In the genomic region with DNA sequence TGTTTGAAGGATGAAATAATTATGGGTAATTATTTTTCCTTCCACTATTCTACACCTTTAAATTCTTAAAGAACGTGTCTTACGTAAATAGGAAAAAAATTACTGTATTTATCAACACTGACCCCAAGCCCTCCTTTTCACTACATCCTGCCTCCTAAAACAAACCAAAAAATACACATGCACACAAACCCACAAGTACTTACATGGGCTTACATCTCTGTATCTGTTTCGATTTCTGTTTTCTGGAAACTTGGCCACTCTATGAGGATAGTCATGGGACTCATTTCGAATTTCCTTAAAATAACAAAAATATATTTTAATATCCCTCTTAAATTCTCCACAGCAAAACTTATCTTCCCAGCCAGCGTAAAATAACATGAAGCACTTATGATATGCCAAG, we compare ENCODE assay signal across 25 cellular contexts. TPM values are rescaled to one million over a fixed set of nuclear protein-coding genes. Genes with fewer than 3 reads are reported as not detected.
DNase-seq lines count a peak whose midpoint lies in the region; ATAC-seq, FAIRE-seq and TF ChIP-seq lines count a peak whose summit lies in the region.
"Had no signal": no experiment of that assay in that cellular context is flagged by ENCODE, and none has a peak within 500 bp of the region (broad histone marks: within the 10 kb centered on the region; RNA-seq: fewer than 3 reads in every experiment).

No MANE protein-coding gene starts in this region.

- no peak for TF ChIP-seq CTCF in fibroblast of villous mesenchyme (IDR thresholded peaks at IDR 0.05; ENCODE audit: insufficient read depth, low read depth, low read length)

- peak; percentile 45 for DNase-seq in activated CD4-positive, alpha-beta T cell treated with anti-CD3 and anti-CD28 coated beads, Interleukin-2, amount 10 ng/mL, durations not matched to agents 24 days and 14 days
- no peak for DNase-seq in activated CD4-positive, alpha-beta T cell treated with anti-CD3 and anti-CD28 coated beads for 1 hour
- DNase-seq in GM12891 (ENCODE audit: insufficient read length, low spot score) (no peak), fibroblast of villous mesenchyme (ENCODE audit: low read depth) (peak; percentile 29), iPS-NIHi11 (ENCODE audit: low spot score) (no peak)
- no peak for DNase-seq in activated CD4-positive, alpha-beta memory T cell treated with anti-CD3 and anti-CD28 coated beads for 36 hours
- DNase-seq: activated CD4-positive, CD25-positive, alpha-beta regulatory T cell; activated naive CD4-positive, alpha-beta T cell treated with Interleukin-2 at 50 U/mL for 16 hours; activated T-cell treated with anti-CD3 and anti-CD28 coated beads, Interleukin-2, amount 50 U/mL, for 4 hours; Calu3; CD4-positive, CD25-positive, alpha-beta regulatory T cell; DMS79; GDM1; immature natural killer cell; mammary epithelial cell; NCI-H1048; NCI-H2107; NCI-H446; OCI-M1; pancreas; stimulated activated naive CD4-positive, alpha-beta T cell; upper lobe of right lung had no signal

- peak overlapping the region; percentile 45 for H3K4me3 Mint-ChIP-seq in activated CD4-positive, alpha-beta T cell treated with anti-CD3 and anti-CD28 coated beads, Interleukin-2, amount 10 ng/mL, durations not matched to agents 24 days and 14 days
- no peak overlapping the region for H3K4me3 Mint-ChIP-seq in activated CD4-positive, alpha-beta memory T cell treated with anti-CD3 and anti-CD28 coated beads for 36 hours
- H3K4me3 Mint-ChIP-seq: activated T-cell treated with anti-CD3 and anti-CD28 coated beads, Interleukin-2, amount 50 U/mL, for 4 hours; neural crest cell had no signal

- CTCF ChIA-PET in activated CD4-positive, alpha-beta memory T cell treated with anti-CD3 and anti-CD28 coated beads for 36 hours (lab: Charles Lee) = no interaction called here

- peaks cover 5% of the 10 kb centered on the region for H3K9me3 Mint-ChIP-seq in activated CD4-positive, alpha-beta T cell treated with anti-CD3 and anti-CD28 coated beads, Interleukin-2, amount 10 ng/mL, durations not matched to agents 24 days and 14 days
- H3K9me3 Mint-ChIP-seq in activated CD4-positive, alpha-beta memory T cell treated with anti-CD3 and anti-CD28 coated beads for 36 hours = no peaks in the 10 kb centered on the region
- H3K9me3 Mint-ChIP-seq: activated T-cell treated with anti-CD3 and anti-CD28 coated beads, Interleukin-2, amount 50 U/mL, for 4 hours; CD4-positive, CD25-positive, alpha-beta regulatory T cell; immature natural killer cell; neural crest cell had no signal

- intact Hi-C loops in activated CD4-positive, alpha-beta T cell treated with anti-CD3 and anti-CD28 coated beads, Interleukin-2, amount 10 ng/mL, durations not matched to agents 24 days and 14 days (cut with micrococcal nuclease) = no loop called here
- intact Hi-C loops in activated CD4-positive, alpha-beta memory T cell treated with anti-CD3 and anti-CD28 coated beads for 36 hours (cut with micrococcal nuclease) = loop anchor here (5.0 kb wide), 1 partner anchor 37 kb away; no protein-coding TSS in a partner anchor

- no peak overlapping the region for H3K4me3 ChIP-seq in fibroblast of villous mesenchyme (ENCODE audit: low read depth, low read length)
- H3K4me3 ChIP-seq: pancreas, upper lobe of right lung had no signal

- POLR2A ChIA-PET in activated CD4-positive, alpha-beta memory T cell treated with anti-CD3 and anti-CD28 coated beads for 36 hours (lab: Charles Lee) = no interaction called here

- H3K27ac Mint-ChIP-seq in activated CD4-positive, alpha-beta T cell treated with anti-CD3 and anti-CD28 coated beads, Interleukin-2, amount 10 ng/mL, durations not matched to agents 24 days and 14 days = peak overlapping the region; percentile 46
- peak overlapping the region; percentile 71 for H3K27ac Mint-ChIP-seq in activated CD4-positive, alpha-beta memory T cell treated with anti-CD3 and anti-CD28 coated beads for 36 hours

- FAIRE-seq in GM12891 (lab: Jason Lieb, UNC) = peak; percentile 35
- FAIRE-seq: pancreas had no signal

- H3K27me3 Mint-ChIP-seq in activated CD4-positive, alpha-beta T cell treated with anti-CD3 and anti-CD28 coated beads, Interleukin-2, amount 10 ng/mL, durations not matched to agents 24 days and 14 days = no peaks in the 10 kb centered on the region
- H3K27me3 Mint-ChIP-seq in activated CD4-positive, alpha-beta memory T cell treated with anti-CD3 and anti-CD28 coated beads for 36 hours = no peaks in the 10 kb centered on the region
- H3K27me3 Mint-ChIP-seq: CD4-positive, CD25-positive, alpha-beta regulatory T cell had no signal

- TF ChIP-seq POLR2A in GM12891 (IDR thresholded peaks at IDR 0.05; ENCODE audit: low read depth, low read length) = no peak

- H3K4me1 Mint-ChIP-seq in activated CD4-positive, alpha-beta T cell treated with anti-CD3 and anti-CD28 coated beads, Interleukin-2, amount 10 ng/mL, durations not matched to agents 24 days and 14 days = peaks cover 65% of the 10 kb centered on the region
- peaks cover 69% of the 10 kb centered on the region for H3K4me1 Mint-ChIP-seq in activated CD4-positive, alpha-beta memory T cell treated with anti-CD3 and anti-CD28 coated beads for 36 hours (ENCODE audit: low read depth)

- no peak for ATAC-seq in GM18873 (IDR thresholded peaks at IDR 0.05; ENCODE audit: low FRiP score, unreplicated experiment)
- no peak for ATAC-seq in GM19395 (IDR thresholded peaks at IDR 0.05; ENCODE audit: unreplicated experiment)
- ATAC-seq: activated T-cell treated with anti-CD3 and anti-CD28 coated beads, Interleukin-2, amount 50 U/mL, for 4 hours; pancreas; upper lobe of right lung had no signal

- H3K36me3 Mint-ChIP-seq in activated CD4-positive, alpha-beta T cell treated with anti-CD3 and anti-CD28 coated beads, Interleukin-2, amount 10 ng/mL, durations not matched to agents 24 days and 14 days (ENCODE audit: low read depth) = peaks cover 37% of the 10 kb centered on the region
- peaks cover 28% of the 10 kb centered on the region for H3K36me3 Mint-ChIP-seq in activated CD4-positive, alpha-beta memory T cell treated with anti-CD3 and anti-CD28 coated beads for 36 hours

TF ChIP-seq in GM12891, 5 proteins besides CTCF, POLR2A, EP300 and RAD21:
- TF ChIP-seq POLR2AphosphoS5 (IDR thresholded peaks at IDR 0.05; ENCODE audit: low read depth, low read length) (no peak), TAF1 (IDR thresholded peaks at IDR 0.05; ENCODE audit: low read depth, low read length) (no peak), SPI1 (IDR thresholded peaks at IDR 0.05; ENCODE audit: low read depth, low read length) (no peak), PAX5 (IDR thresholded peaks at IDR 0.05; ENCODE audit: insufficient read depth, low read length, severe bottlenecking) (no peak), POU2F2 (IDR thresholded peaks at IDR 0.05; ENCODE audit: low read depth, low read length) (no peak)

RNA-seq across cellular contexts. Expression of a gene that starts 25.1 kb away (rescaled TPM):
- total RNA-seq in activated CD4-positive, alpha-beta T cell treated with anti-CD3 and anti-CD28 coated beads, Interleukin-2, amount 10 ng/mL, durations not matched to agents 24 days and 14 days = 68.8 and 72.5 TPM in 2 replicates
- polyA plus RNA-seq in GM12891 (2012; ENCODE audit: low read depth, missing spikeins) = 28.7 TPM
- 10 to 100 TPM; 68.8 to 73.3 TPM for total RNA-seq in activated CD4-positive, alpha-beta memory T cell treated with anti-CD3 and anti-CD28 coated beads for 36 hours
- 19.3 and 31.1 TPM in 2 replicates for total RNA-seq in fibroblast of villous mesenchyme

Comparison
In these comparisons a context has a peak if more than half of its experiments do, and no peak if none do; other contexts are left out.
1. DNase-seq: peak in activated CD4-positive, alpha-beta T cell treated with anti-CD3 and anti-CD28 coated beads, Interleukin-2, amount 10 ng/mL, durations not matched to agents 24 days and 14 days (single experiment) and fibroblast of villous mesenchyme (single experiment); none in activated CD4-positive, alpha-beta T cell treated with anti-CD3 and anti-CD28 coated beads for 1 hour (single experiment), GM12891 (single experiment), activated CD4-positive, alpha-beta memory T cell treated with anti-CD3 and anti-CD28 coated beads for 36 hours (single experiment) and iPS-NIHi11 (single experiment).